Comparison of ENCODE assay signal across 1 cellular context in the genomic region with DNA sequence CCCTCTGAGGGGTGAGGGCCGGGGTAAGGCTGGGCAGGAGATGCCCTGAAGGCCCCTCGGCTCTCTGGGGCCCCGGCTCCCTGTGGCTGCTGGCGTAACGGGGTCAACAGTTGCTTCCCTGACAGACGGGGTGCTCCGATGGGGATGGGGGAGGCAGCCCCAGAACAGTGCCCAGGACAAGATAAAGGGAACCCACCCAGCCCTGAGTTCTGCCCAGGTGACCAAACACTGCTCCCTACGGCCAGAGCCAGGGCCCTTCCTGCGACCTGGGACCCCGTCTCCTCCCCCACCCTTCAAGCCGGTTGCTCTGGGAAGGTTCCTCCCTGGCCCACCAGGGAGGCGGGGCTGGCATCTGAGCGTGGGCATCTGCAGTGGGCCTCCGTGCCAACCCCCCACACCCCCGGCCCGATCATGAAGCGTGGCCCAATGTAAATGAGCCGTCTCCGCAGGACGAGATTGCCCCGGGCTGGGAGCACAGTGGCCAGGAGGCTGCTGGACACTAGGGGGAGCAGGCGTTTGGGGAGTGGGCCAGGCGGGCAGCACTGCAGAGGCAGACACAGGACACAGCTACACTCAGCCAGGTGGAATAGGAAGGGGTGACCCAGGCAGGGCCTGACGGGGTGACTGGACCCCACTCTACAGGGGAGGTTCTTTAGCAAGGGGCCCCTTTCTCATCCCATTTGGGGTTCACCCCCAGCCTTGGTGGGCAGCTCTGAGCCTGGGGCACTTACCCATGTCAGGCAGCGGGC.
A peak's percentile ranks its signal among the peaks of the same experiment; 100 is the strongest.
TF ChIP-seq lines count a peak whose summit lies in the region.

No MANE protein-coding gene starts in this region.

TF ChIP-seq in HEK293, 187 proteins besides CTCF, POLR2A, EP300 and RAD21 (continued from another document):
- TF ChIP-seq ZNF670 (tag by site-specific recombination; IDR thresholded peaks at IDR 0.05; ENCODE audit: low read depth) = no peak
- no peak for TF ChIP-seq ZNF398 (tag by site-specific recombination; IDR thresholded peaks at IDR 0.05)
- no peak for TF ChIP-seq ZNF654 (tag by site-specific recombination; IDR thresholded peaks at IDR 0.05; ENCODE audit: low read depth)
- TF ChIP-seq ZNF416 (tag by site-specific recombination; IDR thresholded peaks at IDR 0.05) = no peak
- no peak for TF ChIP-seq ZBTB49 (tag by site-specific recombination; IDR thresholded peaks at IDR 0.05; ENCODE audit: low read depth)
- TF ChIP-seq ZNF18 (tag by site-specific recombination; IDR thresholded peaks at IDR 0.05) = no peak
- no peak for TF ChIP-seq PATZ1 (tag by site-specific recombination; IDR thresholded peaks at IDR 0.05)
- no peak for TF ChIP-seq ZNF768 (tag by site-specific recombination; IDR thresholded peaks at IDR 0.05)
- TF ChIP-seq ZNF223 (tag by site-specific recombination; IDR thresholded peaks at IDR 0.05) = peak; percentile 59; the same call in 1 of the 2 replicates
- TF ChIP-seq ZNF776 (tag by site-specific recombination; IDR thresholded peaks at IDR 0.05; ENCODE audit: borderline replicate concordance) = no peak
- no peak for TF ChIP-seq ZSCAN30 (tag by site-specific recombination; IDR thresholded peaks at IDR 0.05)
- TF ChIP-seq KLF7 (tag by site-specific recombination; IDR thresholded peaks at IDR 0.05; ENCODE audit: borderline replicate concordance) = no peak
- no peak for TF ChIP-seq HOXA7 (CRISPR knock-in tag; IDR thresholded peaks at IDR 0.05; ENCODE audit: borderline replicate concordance)
- TF ChIP-seq, protein P1, sequence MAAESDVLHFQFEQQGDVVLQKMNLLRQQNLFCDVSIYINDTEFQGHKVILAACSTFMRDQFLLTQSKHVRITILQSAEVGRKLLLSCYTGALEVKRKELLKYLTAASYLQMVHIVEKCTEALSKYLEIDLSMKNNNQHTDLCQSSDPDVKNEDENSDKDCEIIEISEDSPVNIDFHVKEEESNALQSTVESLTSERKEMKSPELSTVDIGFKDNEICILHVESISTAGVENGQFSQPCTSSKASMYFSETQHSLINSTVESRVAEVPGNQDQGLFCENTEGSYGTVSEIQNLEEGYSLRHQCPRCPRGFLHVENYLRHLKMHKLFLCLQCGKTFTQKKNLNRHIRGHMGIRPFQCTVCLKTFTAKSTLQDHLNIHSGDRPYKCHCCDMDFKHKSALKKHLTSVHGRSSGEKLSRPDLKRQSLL (tag by site-specific recombination; IDR thresholded peaks at IDR 0.05) = no peak
- TF ChIP-seq, protein P2, sequence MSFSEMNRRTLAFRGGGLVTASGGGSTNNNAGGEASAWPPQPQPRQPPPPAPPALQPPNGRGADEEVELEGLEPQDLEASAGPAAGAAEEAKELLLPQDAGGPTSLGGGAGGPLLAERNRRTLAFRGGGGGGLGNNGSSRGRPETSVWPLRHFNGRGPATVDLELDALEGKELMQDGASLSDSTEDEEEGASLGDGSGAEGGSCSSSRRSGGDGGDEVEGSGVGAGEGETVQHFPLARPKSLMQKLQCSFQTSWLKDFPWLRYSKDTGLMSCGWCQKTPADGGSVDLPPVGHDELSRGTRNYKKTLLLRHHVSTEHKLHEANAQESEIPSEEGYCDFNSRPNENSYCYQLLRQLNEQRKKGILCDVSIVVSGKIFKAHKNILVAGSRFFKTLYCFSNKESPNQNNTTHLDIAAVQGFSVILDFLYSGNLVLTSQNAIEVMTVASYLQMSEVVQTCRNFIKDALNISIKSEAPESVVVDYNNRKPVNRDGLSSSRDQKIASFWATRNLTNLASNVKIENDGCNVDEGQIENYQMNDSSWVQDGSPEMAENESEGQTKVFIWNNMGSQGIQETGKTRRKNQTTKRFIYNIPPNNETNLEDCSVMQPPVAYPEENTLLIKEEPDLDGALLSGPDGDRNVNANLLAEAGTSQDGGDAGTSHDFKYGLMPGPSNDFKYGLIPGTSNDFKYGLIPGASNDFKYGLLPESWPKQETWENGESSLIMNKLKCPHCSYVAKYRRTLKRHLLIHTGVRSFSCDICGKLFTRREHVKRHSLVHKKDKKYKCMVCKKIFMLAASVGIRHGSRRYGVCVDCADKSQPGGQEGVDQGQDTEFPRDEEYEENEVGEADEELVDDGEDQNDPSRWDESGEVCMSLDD (tag by site-specific recombination; IDR thresholded peaks at IDR 0.05) = peak; percentile 21; the same call in 1 of the 2 replicates
- no peak for TF ChIP-seq TRIM28 (IDR thresholded peaks at IDR 0.05; ENCODE audit: borderline replicate concordance, low read length)
